32 cellular contexts compared by ENCODE assay signal in the genomic region with DNA sequence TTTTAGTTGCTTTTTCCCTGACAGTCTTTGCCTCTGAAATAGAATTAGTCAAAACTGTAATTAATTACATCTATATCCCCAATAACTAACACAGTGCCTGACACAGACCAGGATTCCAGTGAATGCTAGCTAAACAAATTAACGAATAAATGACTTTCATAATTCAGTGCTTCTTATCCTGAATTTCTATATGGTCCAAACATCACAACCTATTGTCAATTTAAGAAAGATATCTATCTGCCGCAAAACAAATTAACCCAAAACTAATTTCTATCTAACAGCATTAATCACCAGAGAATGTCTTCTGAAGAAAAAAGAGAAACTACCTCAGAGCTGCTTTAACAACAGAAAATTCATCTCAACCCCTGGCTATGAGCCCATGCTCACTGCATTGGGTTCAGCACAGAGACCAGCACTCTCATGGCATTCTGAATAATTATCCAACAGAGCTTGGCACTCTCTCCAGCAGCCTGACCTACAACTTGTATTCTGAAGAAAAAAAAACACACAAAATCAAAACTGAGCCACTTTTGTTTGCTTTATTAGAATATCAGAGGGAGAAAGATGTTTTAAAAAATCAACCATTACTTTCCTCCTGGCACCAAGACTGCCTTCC.
"Had no signal": no experiment of that assay in that cellular context is flagged by ENCODE, and none has a peak within 500 bp of the region (broad histone marks: within the 10 kb centered on the region; RNA-seq: fewer than 3 reads in every experiment).

No MANE protein-coding gene starts in this region.

- H3K4me2 ChIP-seq: PC-9 had no signal

- H3K9me3 ChIP-seq: MG63 had no signal

- H3K36me3 ChIP-seq: cardiac muscle cell, MG63, WERI-Rb-1 had no signal

- H2AFZ ChIP-seq: PC-9 had no signal

- H3K27ac ChIP-seq: cardiac muscle cell, PC-9, RWPE1, WERI-Rb-1 had no signal

- H3K4me3 ChIP-seq: cardiac muscle cell, K562, MG63, PC-9 had no signal

- H3K27me3 ChIP-seq: cardiac muscle cell, MG63 had no signal

- DNase-seq: activated CD4-positive, alpha-beta memory T cell treated with anti-CD3 and anti-CD28 coated beads, Interleukin-2, amount 10 ng/mL, durations not matched to agents 7 days and 5 days; activated CD4-positive, alpha-beta T cell treated with anti-CD3 and anti-CD28 coated beads for 1 hour; activated CD4-positive, alpha-beta T cell treated with anti-CD3 and anti-CD28 coated beads for 48 hours; activated CD4-positive, CD25-positive, alpha-beta regulatory T cell; activated CD8-positive, alpha-beta memory T cell treated with anti-CD3 and anti-CD28 coated beads for 24 hours; activated CD8-positive, alpha-beta memory T cell treated with anti-CD3 and anti-CD28 coated beads, Interleukin-2, amount 10 ng/mL, durations not matched to agents 7 days and 5 days; activated effector memory CD4-positive, alpha-beta T cell treated with anti-CD3 and anti-CD28 coated beads, Interleukin-2, amount 50 U/mL, for 16 hours; activated naive CD4-positive, alpha-beta T cell; activated naive CD4-positive, alpha-beta T cell treated with anti-CD3 and anti-CD28 coated beads, Interleukin-2, amount 50 U/mL, for 16 hours; activated naive CD8-positive, alpha-beta T cell treated with anti-CD3 and anti-CD28 coated beads for 36 hours; activated T-cell treated with anti-CD3 and anti-CD28 coated beads, Interleukin-2, amount 50 U/mL, for 1 hour; activated T-cell treated with anti-CD3 and anti-CD28 coated beads, Interleukin-2, amount 50 U/mL, for 72 hours; amniotic stem cell; aorta; IMR-90; Karpas-422; MG63; NCI-H1048; NCI-H1436 treated with DMSO at 0.1 percent for 48 hours; NCI-H1694 treated with DMSO at 0.1 percent for 48 hours; NCI-H2029; NCI-H345; NCI-H510A treated with DMSO at 0.1 percent for 48 hours; NCI-H69; NCI-H82; PC-9; SIG-M5; T1000; WERI-Rb-1 had no signal
